Comparison of ENCODE assay signal across 1 cellular context in genomic region chr10:132715791-132716680, GRCh38.
TF ChIP-seq lines count a peak whose summit lies in the region.

No MANE protein-coding gene starts in this region.

TF ChIP-seq in GM23338, 12 proteins besides CTCF, POLR2A, EP300 and RAD21 (continued from another document):
- no peak for TF ChIP-seq ZNF462 (CRISPR knock-in tag; IDR thresholded peaks at IDR 0.05)
- no peak for TF ChIP-seq JUNB (IDR thresholded peaks at IDR 0.05; ENCODE audit: unreplicated experiment)
- TF ChIP-seq CREB1 (CRISPR knock-in tag; IDR thresholded peaks at IDR 0.05; ENCODE audit: low read depth): no peak
- no peak for TF ChIP-seq STAT1 (IDR thresholded peaks at IDR 0.05; ENCODE audit: unreplicated experiment)
- no peak for TF ChIP-seq POLR2AphosphoS5 (IDR thresholded peaks at IDR 0.05; ENCODE audit: low read depth)
- TF ChIP-seq EZH2 (IDR thresholded peaks at IDR 0.05; ENCODE audit: low read depth, unreplicated experiment): no peak
